In the genomic region with DNA sequence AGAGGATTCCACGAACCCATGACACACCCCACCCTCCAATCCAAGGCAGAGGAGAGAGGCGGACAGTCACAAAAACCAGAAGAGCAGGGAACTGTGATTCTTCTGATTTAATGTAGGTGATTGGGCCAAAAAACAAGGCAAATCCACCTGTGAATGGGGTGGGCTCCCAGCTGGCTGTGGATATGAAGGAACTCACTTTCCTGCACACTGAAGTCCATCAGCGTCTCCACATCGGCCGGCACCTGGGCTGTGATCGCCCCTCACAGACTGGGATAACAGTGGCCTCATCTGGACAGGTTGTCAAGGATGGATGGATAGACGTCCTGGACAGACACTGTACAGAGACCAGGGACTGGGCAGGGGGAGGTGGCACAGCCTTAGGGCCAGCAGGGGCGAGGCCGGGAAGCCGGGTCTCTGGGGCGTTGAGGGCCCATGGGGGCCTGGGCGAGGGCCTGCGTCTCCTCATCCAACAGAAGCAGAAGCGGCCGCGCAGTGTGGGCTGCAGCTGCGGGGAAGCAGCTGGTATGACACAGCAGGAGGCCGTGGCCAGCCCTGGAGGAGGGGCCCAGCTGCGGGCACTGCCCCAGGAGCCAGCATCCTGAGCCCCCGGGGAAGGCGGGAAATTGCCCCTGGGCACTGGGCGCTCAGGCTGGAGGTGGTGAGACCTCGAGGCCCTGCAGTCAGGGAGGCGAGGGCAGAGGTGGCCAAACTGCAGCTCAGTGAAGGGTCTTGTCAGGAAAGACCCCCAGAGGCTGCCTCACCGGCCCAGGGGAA, we compare ENCODE assay signal across 15 cellular contexts. TPM values are rescaled to one million over a fixed set of nuclear protein-coding genes. Genes with fewer than 3 reads are reported as not detected.
DNase-seq lines count a peak whose midpoint lies in the region; ATAC-seq lines count a peak whose summit lies in the region.
"Had no signal": no experiment of that assay in that cellular context is flagged by ENCODE, and none has a peak within 500 bp of the region (broad histone marks: within the 10 kb centered on the region; RNA-seq: fewer than 3 reads in every experiment).

No MANE protein-coding gene starts in this region.

- H3K56ac ChIP-seq in mesendoderm (ENCODE audit: low read length) = no peak overlapping the region

- intact Hi-C loops in aorta (cut with DNase I) = no loop called here

- ATAC-seq in aorta (ENCODE audit: low FRiP score) = peak; percentile 44

- H3K4me1 ChIP-seq in mesendoderm (ENCODE audit: control insufficient read depth, low read depth, low read length) (no peaks in the 10 kb centered on the region), rectal smooth muscle tissue (ENCODE audit: control insufficient read depth, insufficient read depth, low read length) (peaks cover 20% of the 10 kb centered on the region), aorta (ENCODE audit: control insufficient read depth in 1 of 2, insufficient read depth in 2 of 2, low read length in 2 of 2) (no peaks in the 10 kb centered on the region), GM23248 (ENCODE audit: insufficient read depth) (no peaks in the 10 kb centered on the region)
- H3K4me1 ChIP-seq: right lobe of liver had no signal

- H3K27ac ChIP-seq in mesendoderm (ENCODE audit: low read depth, low read length) (no peak overlapping the region), rectal smooth muscle tissue (ENCODE audit: low read depth, low read length) (peak overlapping the region; percentile 56), aorta (ENCODE audit: low read depth in 1 of 2, low read length in 2 of 2) (no peak overlapping the region), GM23248 (no peak overlapping the region)
- H3K27ac ChIP-seq: right lobe of liver had no signal

- in situ Hi-C loops in GM23248 (cut with MboI) = no loop called here

- H3K79me1 ChIP-seq in mesendoderm (ENCODE audit: low read length) = peaks cover 7% of the 10 kb centered on the region

- H2BK5ac ChIP-seq in mesendoderm (ENCODE audit: low read length) = no peak overlapping the region

- no peak overlapping the region for H2BK120ac ChIP-seq in mesendoderm (ENCODE audit: low read depth, low read length)

- no peaks in the 10 kb centered on the region for H3K9me3 ChIP-seq in aorta (ENCODE audit: control insufficient read depth, low read length)
- no peaks in the 10 kb centered on the region for H3K9me3 ChIP-seq in GM23248 (ENCODE audit: low read depth)
- H3K9me3 ChIP-seq: right lobe of liver had no signal

- H4K20me1 ChIP-seq in GM23248 (ENCODE audit: insufficient read depth) = no peaks in the 10 kb centered on the region; the same call in 1 of the 2 replicates

- no peak overlapping the region for H3K18ac ChIP-seq in mesendoderm (ENCODE audit: low read length)

- H2BK15ac ChIP-seq in mesendoderm (replicated peaks; ENCODE audit: low read depth) = no peak overlapping the region

- H2AK5ac ChIP-seq in mesendoderm (ENCODE audit: low read length) = no peak overlapping the region

- H3K23ac ChIP-seq in mesendoderm (ENCODE audit: low read length) = peak overlapping the region; percentile 24

- H3K4me3 ChIP-seq in mesendoderm (ENCODE audit: low read length) = no peak overlapping the region
- no peak overlapping the region for H3K4me3 ChIP-seq in rectal smooth muscle tissue (ENCODE audit: low read length)
- H3K4me3 ChIP-seq in aorta (ENCODE audit: low read length in 2 of 2) = no peak overlapping the region
- H3K4me3 ChIP-seq in GM23248 = no peak overlapping the region
- H3K4me3 ChIP-seq: right lobe of liver had no signal

- no peaks in the 10 kb centered on the region for H3K9me2 ChIP-seq in GM23248 (ENCODE audit: insufficient read depth)

- no peak overlapping the region for H2AFZ ChIP-seq in GM23248

- whole genome bisulfite sequencing in mesendoderm (ENCODE audit: extremely low coverage, insufficient coverage, low lambda C conversion rate) = no CpG with 5 or more reads among the region's 25 CpGs
- WGBS in aorta, 2 donors = 87 to 88% methylated on average over 25 of the region's 25 CpGs
- WGBS in GM23248 (ENCODE audit: low coverage in 1 of 2, low lambda C conversion rate in 2 of 2, missing lambda C conversion rate in 2 of 2), 2 experiments = 83 to 90% methylated on average over 21 to 25 of the region's 25 CpGs

- no peaks in the 10 kb centered on the region for H3F3A ChIP-seq in GM23248 (ENCODE audit: insufficient read depth)

- H4K8ac ChIP-seq in mesendoderm (ENCODE audit: low read depth, low read length) = no peak overlapping the region

- peak; percentile 24 for DNase-seq in activated effector memory CD4-positive, alpha-beta T cell treated with anti-CD3 and anti-CD28 coated beads, Interleukin-2, amount 50 U/mL, for 16 hours
- DNase-seq in activated effector memory CD4-positive, alpha-beta T cell treated with Interleukin-2 at 50 U/mL for 16 hours = no peak
- DNase-seq in mesendoderm (no peak), aorta (no peak), cerebellar nuclear complex (lab: John Stamatoyannopoulos, UW) (no peak), GM23248 (no peak)
- DNase-seq in activated naive CD4-positive, alpha-beta T cell (lab: John Stamatoyannopoulos, UW) = no peak
- DNase-seq: activated B cell treated with CpG ODN at 0.5 μM for 24 hours; activated CD8-positive, alpha-beta memory T cell treated with anti-CD3 and anti-CD28 coated beads for 24 hours; effector CD8-positive, alpha-beta T cell; NCI-H1092 treated with DMSO at 0.1 percent for 48 hours; NCI-H526 treated with DMSO at 0.1 percent for 48 hours; stimulated activated CD4-positive, alpha-beta T cell treated with anti-CD3 and anti-CD28 coated beads, Interleukin-1b, Interleukin-23, amount 100 ng/mL, for 48 hours had no signal

- H3K79me2 ChIP-seq in mesendoderm (ENCODE audit: control insufficient read depth, insufficient read depth, low read length) (no peaks in the 10 kb centered on the region), GM23248 (ENCODE audit: insufficient read depth) (peaks cover 94% of the 10 kb centered on the region)

- no peaks in the 10 kb centered on the region for H3K36me3 ChIP-seq in mesendoderm (ENCODE audit: control insufficient read depth, insufficient read depth, low read length)
- H3K36me3 ChIP-seq in rectal smooth muscle tissue (ENCODE audit: control insufficient read depth, insufficient read depth, low read length) = no peaks in the 10 kb centered on the region
- H3K36me3 ChIP-seq in aorta (ENCODE audit: control insufficient read depth in 1 of 2, insufficient read depth in 2 of 2, low read length in 1 of 2) = no peaks in the 10 kb centered on the region
- no peaks in the 10 kb centered on the region; the same call in 1 of the 2 replicates for H3K36me3 ChIP-seq in GM23248 (ENCODE audit: low read depth)
- H3K36me3 ChIP-seq: right lobe of liver had no signal

- no peaks in the 10 kb centered on the region for H3K27me3 ChIP-seq in mesendoderm (ENCODE audit: insufficient read depth, low read length, poor library complexity)
- no peaks in the 10 kb centered on the region for H3K27me3 ChIP-seq in rectal smooth muscle tissue (ENCODE audit: control insufficient read depth, insufficient read depth, low read length)
- no peaks in the 10 kb centered on the region for H3K27me3 ChIP-seq in aorta (ENCODE audit: control insufficient read depth in 1 of 2, insufficient read depth in 2 of 2, low read length in 1 of 2)
- no peaks in the 10 kb centered on the region for H3K27me3 ChIP-seq in GM23248 (replicated peaks; ENCODE audit: insufficient read depth)
- H3K27me3 ChIP-seq: right lobe of liver had no signal

- no peak overlapping the region for H4K5ac ChIP-seq in mesendoderm (ENCODE audit: low read length)

- H3K4me2 ChIP-seq in mesendoderm (ENCODE audit: low read length) (no peak overlapping the region), GM23248 (ENCODE audit: unreplicated experiment) (no peak overlapping the region)

- H3K4ac ChIP-seq in mesendoderm (ENCODE audit: low read depth, low read length) = no peak overlapping the region

- no peak overlapping the region for H3K9ac ChIP-seq in mesendoderm (ENCODE audit: low read length)
- H3K9ac ChIP-seq in rectal smooth muscle tissue (ENCODE audit: low read length) = no peak overlapping the region
- H3K9ac ChIP-seq in GM23248 = no peak overlapping the region

RNA-seq across cellular contexts. Expression of a gene that starts 54.2 kb away (rescaled TPM):
- 2.6 TPM for polyA plus RNA-seq in mesendoderm (2013, experiment 1 of 2)
- polyA plus RNA-seq in mesendoderm (2013, experiment 2 of 2) = 2.7 TPM
- 10 to 100 TPM; 38.7 to 40.2 TPM for total RNA-seq in aorta
- 1 to 10 TPM; 6.4 to 9.0 TPM for polyA plus RNA-seq in aorta
- 10.2 and 12.0 TPM in 2 replicates for total RNA-seq in GM23248 (2014; rRNA removed; shearing (Covaris generic))
- polyA plus RNA-seq in GM23248 (2016; fragmentation: Nextera tagmentation; extraction: Ambion mirVana) = 11.8 and 13.1 TPM in 2 replicates
